17 cellular contexts compared by ENCODE assay signal in genomic region chr12:67790660-67791059, GRCh38.
DNase-seq lines count a peak whose midpoint lies in the region; ATAC-seq lines count a peak whose summit lies in the region.
"Had no signal": no experiment of that assay in that cellular context is flagged by ENCODE, and none has a peak within 500 bp of the region (broad histone marks: within the 10 kb centered on the region; RNA-seq: fewer than 3 reads in every experiment).

No MANE protein-coding gene starts in this region.

- H3K4me3 Mint-ChIP-seq in activated CD4-positive, alpha-beta T cell treated with anti-CD3 and anti-CD28 coated beads, Interleukin-2, amount 10 ng/mL, durations not matched to agents 7 days and 5 days = no peak overlapping the region

- H3K4me1 ChIP-seq in skeletal muscle tissue (ENCODE audit: control insufficient read depth in 3 of 3, insufficient read depth in 3 of 3, low read length in 3 of 3) = peaks cover 13 to 18% (median 16%) of the 10 kb centered on the region in 3 donors

- DNase-seq in activated CD4-positive, alpha-beta T cell treated with anti-CD3 and anti-CD28 coated beads, Interleukin-2, amount 10 ng/mL, durations not matched to agents 7 days and 5 days = no peak
- DNase-seq in activated CD4-positive, alpha-beta T cell treated with anti-CD3 and anti-CD28 coated beads for 48 hours = no peak
- DNase-seq in NCI-H2029 (lab: John Stamatoyannopoulos, UW) (peak; percentile 41), NCI-H69 (lab: John Stamatoyannopoulos, UW) (peak; percentile 24), NCI-H526 (lab: John Stamatoyannopoulos, UW) (no peak)
- no peak for DNase-seq in stimulated activated CD4-positive, alpha-beta T cell treated with anti-CD3 and anti-CD28 coated beads, Interleukin-4, amount 100 ng/mL, for 24 hours
- DNase-seq: ACHN; Caco-2; GM23248; HCEC 1CT; NCI-H1105 treated with DMSO at 0.1 percent for 48 hours; NCI-H2171; NK-92 treated with Interleukin-12 subunit alpha and Interleukin-12 subunit beta, amount 100 ng/mL, for 24 hours; SHP77 treated with DMSO at 0.1 percent for 48 hours had no signal

- no peak overlapping the region for H3K9ac ChIP-seq in skeletal muscle tissue (ENCODE audit: low read depth in 1 of 3, low read length in 3 of 3)
- H3K9ac ChIP-seq: GM23248 had no signal

- H3K9me3 ChIP-seq in skeletal muscle tissue (ENCODE audit: control insufficient read depth in 3 of 3, low read length in 3 of 3) = no peaks in the 10 kb centered on the region
- H3K9me3 ChIP-seq: Caco-2 had no signal

- peak overlapping the region; percentile 48 for H3K27ac ChIP-seq in skeletal muscle tissue (ENCODE audit: low read depth, low read length)
- H3K27ac ChIP-seq: GM23248, HL-60 had no signal

- CTCF ChIA-PET in activated CD4-positive, alpha-beta T cell treated with anti-CD3 and anti-CD28 coated beads, Interleukin-2, amount 10 ng/mL, durations not matched to agents 7 days and 5 days (lab: Charles Lee) = no interaction called here

- H3K36me3 Mint-ChIP-seq in activated CD4-positive, alpha-beta T cell treated with anti-CD3 and anti-CD28 coated beads, Interleukin-2, amount 10 ng/mL, durations not matched to agents 7 days and 5 days (ENCODE audit: low read depth) = no peaks in the 10 kb centered on the region

- H3K36me3 ChIP-seq in skeletal muscle tissue (ENCODE audit: control insufficient read depth in 3 of 3, insufficient read depth in 3 of 3, low read length in 3 of 3) = no peaks in the 10 kb centered on the region

- POLR2A ChIA-PET in activated CD4-positive, alpha-beta T cell treated with anti-CD3 and anti-CD28 coated beads, Interleukin-2, amount 10 ng/mL, durations not matched to agents 7 days and 5 days (lab: Charles Lee) = no interaction called here

- no peak overlapping the region for H3K4me3 ChIP-seq in skeletal muscle tissue (ENCODE audit: low read length in 3 of 3)
- H3K4me3 ChIP-seq: GM23248 had no signal

- no peak for ATAC-seq in GM21423 (IDR thresholded peaks at IDR 0.05; ENCODE audit: unreplicated experiment)

- peak overlapping the region; percentile 47 for H3K27ac Mint-ChIP-seq in activated CD4-positive, alpha-beta T cell treated with anti-CD3 and anti-CD28 coated beads, Interleukin-2, amount 10 ng/mL, durations not matched to agents 7 days and 5 days

- H3K27me3 Mint-ChIP-seq in activated CD4-positive, alpha-beta T cell treated with anti-CD3 and anti-CD28 coated beads, Interleukin-2, amount 10 ng/mL, durations not matched to agents 7 days and 5 days = no peaks in the 10 kb centered on the region

- peaks cover 2% of the 10 kb centered on the region for H3K9me3 Mint-ChIP-seq in activated CD4-positive, alpha-beta T cell treated with anti-CD3 and anti-CD28 coated beads, Interleukin-2, amount 10 ng/mL, durations not matched to agents 7 days and 5 days

- H3K4me1 Mint-ChIP-seq in activated CD4-positive, alpha-beta T cell treated with anti-CD3 and anti-CD28 coated beads, Interleukin-2, amount 10 ng/mL, durations not matched to agents 7 days and 5 days = no peaks in the 10 kb centered on the region

- no peaks in the 10 kb centered on the region for H3K27me3 ChIP-seq in skeletal muscle tissue (ENCODE audit: control insufficient read depth in 3 of 3, insufficient read depth in 3 of 3, low read length in 3 of 3)

Comparison
In these comparisons a context has a peak if more than half of its experiments do, and no peak if none do; other contexts are left out.
1. DNase-seq: peak in NCI-H2029 (single experiment) and NCI-H69 (single experiment); none in activated CD4-positive, alpha-beta T cell treated with anti-CD3 and anti-CD28 coated beads, Interleukin-2, amount 10 ng/mL, durations not matched to agents 7 days and 5 days (single experiment), activated CD4-positive, alpha-beta T cell treated with anti-CD3 and anti-CD28 coated beads for 48 hours (single experiment), NCI-H526 (0 of 2) and stimulated activated CD4-positive, alpha-beta T cell treated with anti-CD3 and anti-CD28 coated beads, Interleukin-4, amount 100 ng/mL, for 24 hours (single experiment).